17 cellular contexts compared by ENCODE assay signal in the genomic region with DNA sequence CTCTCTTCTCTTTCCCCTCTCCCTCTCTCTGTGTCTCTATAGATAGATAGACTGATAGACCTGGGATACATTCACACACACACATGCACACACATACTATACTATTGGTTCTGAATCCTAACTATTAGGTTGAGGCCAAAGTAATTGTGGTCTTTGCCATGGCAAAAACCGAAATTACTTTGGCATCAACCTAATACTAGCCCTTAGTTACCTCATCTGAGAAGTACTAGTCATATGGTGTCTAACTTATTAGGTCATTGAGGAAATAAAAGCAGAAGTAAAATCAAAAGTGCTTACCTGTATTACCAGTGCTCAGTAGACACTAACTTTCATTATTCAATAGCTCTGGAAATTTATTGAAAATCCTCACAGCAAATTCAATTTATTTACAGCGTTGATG.
DNase-seq lines count a peak whose midpoint lies in the region; ATAC-seq and TF ChIP-seq lines count a peak whose summit lies in the region.
"Had no signal": no experiment of that assay in that cellular context is flagged by ENCODE, and none has a peak within 500 bp of the region (broad histone marks: within the 10 kb centered on the region; RNA-seq: fewer than 3 reads in every experiment).

No MANE protein-coding gene starts in this region.

- no peaks in the 10 kb centered on the region for H3K27me3 ChIP-seq in lower lobe of right lung (ENCODE audit: low read depth)
- H3K27me3 ChIP-seq: SJCRH30 had no signal

- H3K4me3 ChIP-seq in lower lobe of right lung = no peak overlapping the region
- H3K4me3 ChIP-seq: SJCRH30, suprapubic skin had no signal

- H3K27me3 Mint-ChIP-seq in memory B cell = no peaks in the 10 kb centered on the region

- peak; percentile 83 for ATAC-seq in GM18873 (IDR thresholded peaks at IDR 0.05; ENCODE audit: low FRiP score, unreplicated experiment)
- ATAC-seq in GM21717 (IDR thresholded peaks at IDR 0.05; ENCODE audit: unreplicated experiment) = peak; percentile 87
- ATAC-seq in HG03135 (IDR thresholded peaks at IDR 0.05; ENCODE audit: unreplicated experiment) = peak; percentile 92
- ATAC-seq in memory B cell (ENCODE audit: low read depth) = peak; percentile 46
- no peak for ATAC-seq in lower lobe of right lung
- ATAC-seq: HCT116 had no signal

- H3K9me3 ChIP-seq in lower lobe of right lung = no peaks in the 10 kb centered on the region
- H3K9me3 ChIP-seq: SJCRH30, suprapubic skin had no signal

- no peaks in the 10 kb centered on the region for H3K36me3 ChIP-seq in lower lobe of right lung
- H3K36me3 ChIP-seq: SJCRH30, suprapubic skin had no signal

- no peak overlapping the region for H3K27ac Mint-ChIP-seq in memory B cell
- H3K27ac Mint-ChIP-seq: T-helper 2 cell treated with Interferon-gamma antibody and Interleukin-4, amounts not matched to agents 5 μg/mL and 100 μg/mL, for 36 hours had no signal

- no peak overlapping the region for H3K27ac ChIP-seq in lower lobe of right lung
- H3K27ac ChIP-seq: SJCRH30, suprapubic skin had no signal

- no peaks in the 10 kb centered on the region for H3K36me3 Mint-ChIP-seq in memory B cell

- DNase-seq in memory B cell (ENCODE audit: low spot score in 2 of 2) (no peak), SKM-1 treated with dmso at 0.1 percent for 144 hours (lab: John Stamatoyannopoulos, UW; ENCODE audit: unreplicated experiment) (no peak), lower lobe of right lung (no peak)
- DNase-seq in activated CD4-positive, alpha-beta T cell treated with anti-CD3 and anti-CD28 coated beads for 4 hours = no peak
- DNase-seq: activated CD4-positive, alpha-beta T cell treated with anti-CD3 and anti-CD28 coated beads for 1 hour; activated naive CD4-positive, alpha-beta T cell; MV-4-11; NCI-H2107; NCI-H526; OCI-M1; SJCRH30 had no signal

- H3K9me3 Mint-ChIP-seq in memory B cell = no peaks in the 10 kb centered on the region
- H3K9me3 Mint-ChIP-seq: T-helper 2 cell treated with Interferon-gamma antibody and Interleukin-4, amounts not matched to agents 5 μg/mL and 100 μg/mL, for 36 hours had no signal

- H3K4me3 Mint-ChIP-seq in memory B cell = no peak overlapping the region
- H3K4me3 Mint-ChIP-seq: T-helper 2 cell treated with Interferon-gamma antibody and Interleukin-4, amounts not matched to agents 5 μg/mL and 100 μg/mL, for 36 hours had no signal

- intact Hi-C loops in lower lobe of right lung (cut with DNase I) = no loop called here

- TF ChIP-seq CTCF in lower lobe of right lung (IDR thresholded peaks at IDR 0.05) = no peak

- no peaks in the 10 kb centered on the region for H3K4me1 Mint-ChIP-seq in memory B cell

- no peaks in the 10 kb centered on the region for H3K4me1 ChIP-seq in lower lobe of right lung
- H3K4me1 ChIP-seq: SJCRH30 had no signal

Comparison
In these comparisons a context has a peak if more than half of its experiments do, and no peak if none do; other contexts are left out.
1. ATAC-seq: peak in GM18873 (single experiment), GM21717 (single experiment), HG03135 (single experiment) and memory B cell (single experiment); none in lower lobe of right lung (0 of 2).